ENCODE assay signal across 21 cellular contexts in the genomic region with DNA sequence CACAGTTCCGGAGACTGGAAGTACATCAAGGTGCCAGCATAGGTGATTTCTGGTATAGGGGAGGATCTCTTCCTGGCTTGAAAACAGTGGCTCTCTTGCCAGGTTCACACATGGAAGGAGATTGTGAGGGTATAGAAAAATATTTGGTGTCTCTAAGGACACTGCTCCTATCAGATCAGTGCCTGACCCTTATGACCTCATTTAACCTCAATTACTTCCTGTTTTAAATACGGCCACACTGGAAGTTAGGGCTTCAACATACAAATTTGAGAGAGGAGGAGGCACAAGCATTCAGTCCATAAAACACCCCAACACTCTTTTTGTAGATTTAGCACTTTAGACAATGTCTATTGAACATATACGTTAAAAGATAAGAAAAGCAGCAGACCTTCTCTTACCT.
"Had no signal": no experiment of that assay in that cellular context is flagged by ENCODE, and none has a peak within 500 bp of the region (broad histone marks: within the 10 kb centered on the region; RNA-seq: fewer than 3 reads in every experiment).

No MANE protein-coding gene starts in this region.

- ATAC-seq: effector memory CD8-positive, alpha-beta T cell; esophagus mucosa; left lung; natural killer cell treated with Interleukin-12 subunit alpha and Interleukin-12 subunit beta and Interleukin-15 and Interleukin-18, amount 100 ng/mL, for 72 hours; WTC11 had no signal

- DNase-seq: activated CD4-positive, alpha-beta T cell treated with anti-CD3 and anti-CD28 coated beads, Interleukin-2, amount 50 U/mL, for 4 hours; activated CD8-positive, alpha-beta memory T cell treated with anti-CD3 and anti-CD28 coated beads for 24 hours; activated CD8-positive, alpha-beta memory T cell treated with anti-CD3 and anti-CD28 coated beads, Interleukin-2, amount 50 U/mL, for 4 hours; activated naive CD4-positive, alpha-beta T cell treated with Interleukin-2 at 50 U/mL for 16 hours; activated naive CD8-positive, alpha-beta T cell treated with anti-CD3 and anti-CD28 coated beads, Interleukin-2, amount 10 ng/mL, durations not matched to agents 7 days and 5 days; activated T-cell treated with anti-CD3 and anti-CD28 coated beads, Interleukin-2, amount 50 U/mL, for 24 hours; amniotic stem cell; colonic mucosa; dorsolateral prefrontal cortex; effector memory CD8-positive, alpha-beta T cell; glutamatergic neuron; immature natural killer cell; kidney glomerular epithelial cell; left lung; ovary; stimulated activated CD4-positive, alpha-beta T cell treated with anti-CD3 and anti-CD28 coated beads, Interleukin-4, amount 100 ng/mL, for 1 hour; stimulated activated naive CD4-positive, alpha-beta T cell; testis had no signal
